In the genomic region with DNA sequence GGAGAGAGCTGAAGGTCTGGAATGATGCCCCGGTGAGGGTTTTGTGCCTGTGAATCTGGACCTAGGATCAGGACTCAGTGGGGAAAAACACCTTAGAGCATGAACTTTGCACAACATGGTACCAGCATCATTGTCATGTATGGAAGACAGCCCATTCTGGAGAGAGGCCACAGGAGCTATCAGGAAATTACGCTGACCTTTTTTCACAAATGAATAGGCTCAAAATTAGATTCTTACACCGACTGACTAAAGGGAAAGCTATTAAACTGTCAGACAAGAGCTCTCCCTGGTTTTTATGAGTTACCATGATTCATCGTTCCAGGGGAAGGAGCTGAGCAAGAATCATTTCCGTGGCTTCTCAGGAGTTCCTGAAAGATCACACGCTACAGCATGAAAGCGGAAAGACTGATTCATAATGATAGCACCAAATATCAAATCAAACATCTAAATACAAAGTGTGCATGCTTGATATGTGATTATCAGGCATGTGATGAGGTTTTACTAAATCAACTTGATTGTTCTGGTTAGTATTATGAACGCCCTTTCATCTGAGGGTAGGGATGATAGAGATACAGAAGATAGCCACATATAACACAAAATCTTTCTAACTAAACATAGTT, we compare ENCODE assay signal across 8 cellular contexts.
A peak's percentile ranks its signal among the peaks of the same experiment; 100 is the strongest.
DNase-seq lines count a peak whose midpoint lies in the region; ATAC-seq, FAIRE-seq and TF ChIP-seq lines count a peak whose summit lies in the region.

No MANE protein-coding gene starts in this region.

- no peaks in the 10 kb centered on the region for H4K20me1 ChIP-seq in GM12878 (ENCODE audit: control insufficient read depth, insufficient read depth)

- ATAC-seq in GM12878: no peak
- ATAC-seq in gastroesophageal sphincter: no peak

- BruUV-seq in GM12878 (replicated peaks; lab: Mats Ljungman, UMichigan): no TSS peak

- TF ChIP-seq EP300 in GM12878 (IDR thresholded peaks at IDR 0.05; ENCODE audit: borderline replicate concordance in 1 of 2, control insufficient read depth in 1 of 2, low read depth in 2 of 2, low read length in 2 of 2) (no peak), gastroesophageal sphincter (IDR thresholded peaks at IDR 0.05) (no peak)

- no peak overlapping the region for H2AFZ ChIP-seq in GM12878 (ENCODE audit: control insufficient read depth, low read depth, low read length)

- in situ Hi-C loops in GM12878 (cut with MboI): no loop called here

- TF ChIP-seq RAD21 in GM12878 (IDR thresholded peaks at IDR 0.05; ENCODE audit: insufficient read depth, low read depth, low read length): no peak

- H3K36me3 ChIP-seq in GM12878 (ENCODE audit: control insufficient read depth in 2 of 2, insufficient read depth in 2 of 2, low read length in 1 of 2) (no peaks in the 10 kb centered on the region), gastroesophageal sphincter (no peaks in the 10 kb centered on the region)

- SMC1A ChIA-PET in GM12878 (lab: Charles Lee; ENCODE audit: uncharacterized antibody, unreplicated experiment): interaction anchor here (0.9 to 1.4 kb wide), 3 partner anchors 10 to 27 kb away, joined by 3 to 4 read pairs (median 3); no protein-coding TSS in a partner anchor

- H3K9ac ChIP-seq in GM12878 (ENCODE audit: control insufficient read depth, insufficient read depth, low read length): no peak overlapping the region

- FAIRE-seq in GM12878 (lab: Jason Lieb, UNC): no peak

- 34% methylated on average over 8 of the region's 8 CpGs for WGBS in GM12878 (ENCODE audit: insufficient coverage, insufficient replicate concordance, low lambda C conversion rate, missing lambda C conversion rate)
- WGBS in gastroesophageal sphincter (ENCODE audit: low coverage in 1 of 2), 2 donors: 62 to 64% methylated on average over 7 to 8 of the region's 8 CpGs

- H3K27me3 ChIP-seq in GM12878 (replicated peaks in 1 of 2; ENCODE audit: control insufficient read depth in 2 of 2, insufficient read depth in 2 of 2, low read length in 1 of 2) (no peaks in the 10 kb centered on the region), gastroesophageal sphincter (no peaks in the 10 kb centered on the region)

- peak; percentile 50 for DNase-seq in GDM1 (lab: John Stamatoyannopoulos, UW)
- DNase-seq in NCI-H226: peak; percentile 98
- DNase-seq in GM12878 (ENCODE audit: low read depth, low spot score): no peak
- DNase-seq in non-pigmented ciliary epithelial cell (ENCODE audit: low read depth): peak; percentile 98
- DNase-seq in OCI-M2 (lab: John Stamatoyannopoulos, UW; ENCODE audit: unreplicated experiment): no peak
- DNase-seq in DMS53 (lab: John Stamatoyannopoulos, UW): no peak
- no peak for DNase-seq in NCI-H748 (lab: John Stamatoyannopoulos, UW; ENCODE audit: unreplicated experiment)

- H3K79me2 ChIP-seq in GM12878 (ENCODE audit: control insufficient read depth, insufficient read depth, low read length): no peaks in the 10 kb centered on the region

- TF ChIP-seq CTCF in GM12878 (IDR thresholded peaks at IDR 0.05 in 2 of 3, conservative IDR thresholded peaks at IDR 0.05 in 1 of 3; ENCODE audit: control insufficient read depth in 2 of 3, extremely low read depth in 1 of 3, insufficient read depth in 1 of 3, low read depth in 3 of 3, low read length in 3 of 3) (no peak), gastroesophageal sphincter (IDR thresholded peaks at IDR 0.05) (no peak)

- H3K27ac ChIP-seq in GM12878 (ENCODE audit: control insufficient read depth, insufficient read depth) (no peak overlapping the region), gastroesophageal sphincter (no peak overlapping the region)

- RAD21 ChIA-PET in GM12878 (lab: Charles Lee; ENCODE audit: unreplicated experiment): no interaction called here

- CTCF ChIA-PET in GM12878 (lab: Yijun Ruan, JAX): interaction anchor here (0.9 kb wide), 1 partner anchor 118 kb away, joined by 3 read pairs; no protein-coding TSS in a partner anchor

- TF ChIP-seq POLR2A in GM12878 (IDR thresholded peaks at IDR 0.05; ENCODE audit: low read depth, low read length) (no peak), gastroesophageal sphincter (IDR thresholded peaks at IDR 0.05) (no peak)

- H3K4me2 ChIP-seq in GM12878 (ENCODE audit: control insufficient read depth, insufficient read depth): no peak overlapping the region

- intact Hi-C loops in GM12878 (cut with micrococcal nuclease; ENCODE audit: unreplicated experiment): no loop called here

- POLR2A ChIA-PET in GM12878 (lab: Charles Lee): no interaction called here

- H3K4me3 ChIP-seq in GM12878: no peak overlapping the region
- H3K4me3 ChIP-seq in gastroesophageal sphincter: no peak overlapping the region

- no peaks in the 10 kb centered on the region for H3K9me3 ChIP-seq in GM12878 (replicated peaks; ENCODE audit: control insufficient read depth, insufficient read depth, low read length)
- H3K9me3 ChIP-seq in gastroesophageal sphincter: no peaks in the 10 kb centered on the region

- H3K4me1 ChIP-seq in GM12878 (ENCODE audit: control insufficient read depth, insufficient read depth, low read length) (no peaks in the 10 kb centered on the region), gastroesophageal sphincter (no peaks in the 10 kb centered on the region)

TF ChIP-seq in GM12878, 131 proteins besides CTCF, POLR2A, EP300 and RAD21:
- peak in 1 of 2 experiments; percentile 72; a peak in 2 of 4 replicates for TF ChIP-seq ETV6 (conservative IDR thresholded peaks at IDR 0.05 in 1 of 2, IDR thresholded peaks at IDR 0.05 in 1 of 2; ENCODE audit: borderline replicate concordance in 1 of 2, low read depth in 1 of 2)
- TF ChIP-seq CEBPB (IDR thresholded peaks at IDR 0.05; ENCODE audit: borderline replicate concordance in 1 of 2, low read depth in 2 of 2, low read length in 2 of 2): no peak
- TF ChIP-seq JUNB (IDR thresholded peaks at IDR 0.05): peak; percentile 35
TF ChIP-seq in GM12878: peak in this region for 2.

Comparison
In these comparisons a context has a peak if more than half of its experiments do, and no peak if none do; other contexts are left out.
1. DNase-seq: peak in GDM1 (single experiment), NCI-H226 (single experiment) and non-pigmented ciliary epithelial cell (single experiment); none in GM12878 (single experiment), OCI-M2 (single experiment), DMS53 (single experiment) and NCI-H748 (single experiment).